ENCODE assay signal across 24 cellular contexts in the genomic region with DNA sequence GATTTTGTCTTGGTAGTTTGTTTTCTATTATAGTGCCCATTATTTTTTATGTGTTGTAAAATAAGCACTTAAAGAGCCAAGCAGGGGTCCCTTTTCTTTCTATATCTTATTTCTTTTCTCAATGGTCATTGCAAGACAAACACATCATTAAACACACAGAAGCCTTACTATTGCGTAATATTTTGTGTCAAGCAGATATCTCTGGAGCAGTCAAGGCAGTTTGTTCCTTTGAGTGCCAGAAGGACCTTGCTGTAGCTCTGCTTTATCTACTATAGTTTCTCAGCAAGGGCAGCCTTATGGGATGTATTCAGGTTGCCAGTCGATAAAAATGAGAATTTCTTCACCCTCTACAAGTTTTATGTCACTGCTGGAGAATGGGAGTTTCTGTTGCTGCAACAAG.
"Had no signal": no experiment of that assay in that cellular context is flagged by ENCODE, and none has a peak within 500 bp of the region (broad histone marks: within the 10 kb centered on the region; RNA-seq: fewer than 3 reads in every experiment).

No MANE protein-coding gene starts in this region.

- H3K27ac ChIP-seq: brain microvascular endothelial cell, gastroesophageal sphincter, neutrophil, skin epidermis, vagina, VCaP had no signal

- DNase-seq: activated CD4-positive, alpha-beta T cell treated with anti-CD3 and anti-CD28 coated beads for 48 hours; activated CD4-positive, alpha-beta T cell treated with anti-CD3 and anti-CD28 coated beads, Interleukin-2, amount 50 U/mL, for 48 hours; activated CD8-positive, alpha-beta memory T cell treated with anti-CD3 and anti-CD28 coated beads for 24 hours; activated effector memory CD4-positive, alpha-beta T cell treated with anti-CD3 and anti-CD28 coated beads, Interleukin-2, amount 50 U/mL, for 16 hours; activated naive CD4-positive, alpha-beta T cell treated with anti-CD3 and anti-CD28 coated beads for 36 hours; activated naive CD8-positive, alpha-beta T cell treated with anti-CD3 and anti-CD28 coated beads for 36 hours; amniotic stem cell; brain microvascular endothelial cell; central memory CD4-positive, alpha-beta T cell; hypothalamus; immature natural killer cell; kidney; left colon; naive B cell; nephron progenitor cell; stimulated activated CD4-positive, alpha-beta T cell treated with anti-CD3 and anti-CD28 coated beads, Interleukin-12 subunit alpha, Interleukin-12 subunit beta, amount 100 ng/mL, for 4 hours; stimulated activated CD4-positive, alpha-beta T cell treated with anti-CD3 and anti-CD28 coated beads, Interleukin-4, amount 100 ng/mL, for 1 hour; stimulated activated naive CD8-positive, alpha-beta T cell treated with anti-CD3 and anti-CD28 coated beads, Interleukin-15, Interleukin-2, amounts not matched to agents 100 U/mL and 50 U/mL, for 24 hours had no signal

- H3K36me3 ChIP-seq: brain microvascular endothelial cell, gastroesophageal sphincter, neutrophil, vagina had no signal

- H3K4me1 ChIP-seq: gastroesophageal sphincter, vagina had no signal

- H3K4me3 ChIP-seq: gastroesophageal sphincter, skin epidermis, vagina had no signal

- H3K27me3 ChIP-seq: brain microvascular endothelial cell, gastroesophageal sphincter, neutrophil, vagina had no signal

- ATAC-seq: gastroesophageal sphincter; left colon; sciatic nerve; stimulated activated naive CD8-positive, alpha-beta T cell treated with anti-CD3 and anti-CD28 coated beads, Interleukin-15, Interleukin-2, amounts not matched to agents 100 U/mL and 50 U/mL, for 24 hours had no signal

- H3K9me3 ChIP-seq: gastroesophageal sphincter, neutrophil, vagina had no signal
